30 cellular contexts compared by ENCODE assay signal in the genomic region with DNA sequence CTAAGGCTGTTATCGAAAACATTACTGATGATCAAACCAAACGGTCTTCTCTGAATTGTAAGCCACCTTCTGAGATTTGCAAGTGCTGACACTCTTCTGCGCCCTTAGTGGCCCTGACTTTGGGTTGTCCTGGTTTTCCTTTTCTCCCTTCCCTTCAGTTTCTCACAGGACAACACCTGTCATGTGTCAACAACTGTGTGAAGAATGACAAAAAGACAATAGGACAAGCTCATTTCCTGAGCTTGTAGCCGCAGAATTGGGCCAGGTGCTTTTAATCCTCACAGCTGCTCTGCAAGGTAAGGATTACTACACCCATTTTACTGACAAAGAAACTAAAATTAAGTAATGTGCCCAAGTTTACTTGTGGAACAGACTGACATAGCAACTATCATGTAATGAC. TPM values are rescaled to one million over a fixed set of nuclear protein-coding genes. Genes with fewer than 3 reads are reported as not detected.
DNase-seq lines count a peak whose midpoint lies in the region; ATAC-seq and TF ChIP-seq lines count a peak whose summit lies in the region.
"Had no signal": no experiment of that assay in that cellular context is flagged by ENCODE, and none has a peak within 500 bp of the region (broad histone marks: within the 10 kb centered on the region; RNA-seq: fewer than 3 reads in every experiment).

No MANE protein-coding gene starts in this region.

- H3K4me1 ChIP-seq in OCI-LY7 (ENCODE audit: insufficient read depth, low read length, poor library complexity, severe bottlenecking) = peaks cover 19% of the 10 kb centered on the region
- H3K4me1 ChIP-seq: BE2C, colonic mucosa, Peyer's patch had no signal

- H3K4me3 Mint-ChIP-seq in activated CD4-positive, alpha-beta T cell treated with anti-CD3 and anti-CD28 coated beads for 36 hours = no peak overlapping the region
- H3K4me3 Mint-ChIP-seq: activated CD4-positive, alpha-beta T cell treated with anti-CD3 and anti-CD28 coated beads, Interleukin-2, amount 10 ng/mL, durations not matched to agents 24 days and 14 days; activated naive CD8-positive, alpha-beta T cell treated with anti-CD3 and anti-CD28 coated beads, Interleukin-2, amount 50 U/mL, for 24 hours; activated T-cell treated with anti-CD3 and anti-CD28 coated beads, Interleukin-2, amount 50 U/mL, for 24 hours; CD8-positive, alpha-beta memory T cell had no signal

- H4K20me1 ChIP-seq in OCI-LY7 (ENCODE audit: insufficient read depth, low read length) = no peaks in the 10 kb centered on the region

- no peaks in the 10 kb centered on the region for H3K9me3 ChIP-seq in OCI-LY7 (ENCODE audit: low read length)
- H3K9me3 ChIP-seq: BE2C, colonic mucosa, Peyer's patch had no signal

- no peak for TF ChIP-seq CTCF in OCI-LY7 (conservative IDR thresholded peaks at IDR 0.05; ENCODE audit: low read length)

- peak overlapping the region; percentile 18 for H3K27ac ChIP-seq in OCI-LY7 (ENCODE audit: low read depth, low read length, poor library complexity, severe bottlenecking)
- H3K27ac ChIP-seq: colonic mucosa, GM23248, Peyer's patch, VCaP had no signal

- no peaks in the 10 kb centered on the region for H3K27me3 Mint-ChIP-seq in activated CD4-positive, alpha-beta T cell treated with anti-CD3 and anti-CD28 coated beads for 36 hours
- H3K27me3 Mint-ChIP-seq: activated CD4-positive, alpha-beta T cell treated with anti-CD3 and anti-CD28 coated beads, Interleukin-2, amount 10 ng/mL, durations not matched to agents 24 days and 14 days; activated naive CD8-positive, alpha-beta T cell treated with anti-CD3 and anti-CD28 coated beads, Interleukin-2, amount 50 U/mL, for 24 hours; activated T-cell treated with anti-CD3 and anti-CD28 coated beads, Interleukin-2, amount 50 U/mL, for 24 hours had no signal

- intact Hi-C loops in activated CD4-positive, alpha-beta T cell treated with anti-CD3 and anti-CD28 coated beads for 36 hours (cut with DNase I, micrococcal nuclease) = no loop called here
- intact Hi-C loops in OCI-LY7 (cut with micrococcal nuclease; ENCODE audit: unreplicated experiment) = no loop called here

- H3K36me3 ChIP-seq in OCI-LY7 (ENCODE audit: insufficient read depth, low read length) = no peaks in the 10 kb centered on the region
- H3K36me3 ChIP-seq: BE2C, colonic mucosa, Peyer's patch had no signal

- H3K9me2 ChIP-seq in OCI-LY7 (ENCODE audit: insufficient read depth, low read length) = no peaks in the 10 kb centered on the region

- H3K4me1 Mint-ChIP-seq in activated CD4-positive, alpha-beta T cell treated with anti-CD3 and anti-CD28 coated beads for 36 hours = peaks cover 22% of the 10 kb centered on the region

- no peaks in the 10 kb centered on the region for H3K36me3 Mint-ChIP-seq in activated CD4-positive, alpha-beta T cell treated with anti-CD3 and anti-CD28 coated beads for 36 hours (ENCODE audit: low read depth)
- H3K36me3 Mint-ChIP-seq: CD8-positive, alpha-beta memory T cell had no signal

- no peak overlapping the region for H3K27ac Mint-ChIP-seq in activated CD4-positive, alpha-beta T cell treated with anti-CD3 and anti-CD28 coated beads for 36 hours
- H3K27ac Mint-ChIP-seq: activated CD4-positive, alpha-beta T cell treated with anti-CD3 and anti-CD28 coated beads, Interleukin-2, amount 10 ng/mL, durations not matched to agents 24 days and 14 days; activated naive CD8-positive, alpha-beta T cell treated with anti-CD3 and anti-CD28 coated beads, Interleukin-2, amount 50 U/mL, for 24 hours; activated T-cell treated with anti-CD3 and anti-CD28 coated beads, Interleukin-2, amount 50 U/mL, for 24 hours had no signal

- no peak overlapping the region for H3K4me2 ChIP-seq in OCI-LY7 (ENCODE audit: low read length)

- no peak overlapping the region for H2AFZ ChIP-seq in OCI-LY7 (ENCODE audit: low read length)
- H2AFZ ChIP-seq: GM23248 had no signal

- peaks cover 3% of the 10 kb centered on the region for H3K9me3 Mint-ChIP-seq in activated CD4-positive, alpha-beta T cell treated with anti-CD3 and anti-CD28 coated beads for 36 hours (ENCODE audit: low read depth)
- H3K9me3 Mint-ChIP-seq: activated CD4-positive, alpha-beta T cell treated with anti-CD3 and anti-CD28 coated beads, Interleukin-2, amount 10 ng/mL, durations not matched to agents 24 days and 14 days; activated T-cell treated with anti-CD3 and anti-CD28 coated beads, Interleukin-2, amount 50 U/mL, for 24 hours; CD8-positive, alpha-beta memory T cell had no signal

- POLR2A ChIA-PET in activated CD4-positive, alpha-beta T cell treated with anti-CD3 and anti-CD28 coated beads for 36 hours (lab: Charles Lee) = no interaction called here
- POLR2A ChIA-PET in OCI-LY7 (lab: Charles Lee) = interaction anchor here (1.0 kb wide), 1 partner anchor 13 kb away, joined by 3 read pairs; no protein-coding TSS in a partner anchor

- H3K4me3 ChIP-seq in OCI-LY7 (ENCODE audit: low read depth, low read length, poor library complexity, severe bottlenecking) = no peak overlapping the region
- H3K4me3 ChIP-seq: colonic mucosa, GM23248, Peyer's patch had no signal

- H3K79me2 ChIP-seq in OCI-LY7 (ENCODE audit: insufficient read depth, low read depth, low read length) = no peaks in the 10 kb centered on the region

- peak; percentile 26 for ATAC-seq in activated CD4-positive, alpha-beta T cell treated with anti-CD3 and anti-CD28 coated beads for 36 hours
- ATAC-seq in HG02884 (IDR thresholded peaks at IDR 0.05; ENCODE audit: unreplicated experiment) = no peak
- ATAC-seq: activated naive CD8-positive, alpha-beta T cell treated with anti-CD3 and anti-CD28 coated beads, Interleukin-2, amount 50 U/mL, for 24 hours; left lobe of liver had no signal

- BruUV-seq in OCI-LY7 (replicated peaks; lab: Mats Ljungman, UMichigan) = no TSS peak

- CTCF ChIA-PET in activated CD4-positive, alpha-beta T cell treated with anti-CD3 and anti-CD28 coated beads for 36 hours (lab: Charles Lee) = no interaction called here
- CTCF ChIA-PET in OCI-LY7 (lab: Charles Lee; ENCODE audit: unreplicated experiment) = no interaction called here

- no peak for DNase-seq in activated CD4-positive, alpha-beta T cell treated with anti-CD3 and anti-CD28 coated beads for 36 hours
- DNase-seq in activated CD4-positive, alpha-beta T cell treated with anti-CD3 and anti-CD28 coated beads for 48 hours = no peak
- peak; percentile 88 for DNase-seq in NCI-H146 (lab: John Stamatoyannopoulos, UW)
- peak; percentile 49 for DNase-seq in OCI-LY7 (ENCODE audit: low spot score)
- peak; percentile 33 for DNase-seq in myocyte (ENCODE audit: low read depth)
- no peak for DNase-seq in AG08396 (ENCODE audit: low spot score)
- no peak for DNase-seq in mucosa of gallbladder (ENCODE audit: low spot score)
- DNase-seq: activated CD4-positive, alpha-beta T cell treated with anti-CD3 and anti-CD28 coated beads, Interleukin-2, amount 10 ng/mL, durations not matched to agents 24 days and 14 days; activated gamma-delta T cell treated with Interleukin-2 at 50 U/mL for 16 hours; activated naive CD8-positive, alpha-beta T cell treated with anti-CD3 and anti-CD28 coated beads, Interleukin-2, amount 50 U/mL, for 24 hours; activated T-cell treated with anti-CD3 and anti-CD28 coated beads, Interleukin-2, amount 50 U/mL, for 24 hours; BE2C; CD8-positive, alpha-beta memory T cell; colonic mucosa; DMS79 treated with DMSO at 0.1 percent for 48 hours; effector memory CD4-positive, alpha-beta T cell; GDM1; GM23248; NCI-H1048; NCI-H446; Peyer's patch; stimulated activated CD4-positive, alpha-beta T cell treated with anti-CD3 and anti-CD28 coated beads, Interleukin-15, amount 100 ng/mL, for 24 hours; stimulated activated CD4-positive, alpha-beta T cell treated with anti-CD3 and anti-CD28 coated beads, Interleukin-4, amount 100 ng/mL, for 4 hours; T1000; trophoblast cell had no signal

RNA-seq across cellular contexts. Expression of a gene that starts 44.9 kb away (rescaled TPM):
- total RNA-seq in activated CD4-positive, alpha-beta T cell treated with anti-CD3 and anti-CD28 coated beads for 36 hours = 10 to 100 TPM; 11.2 to 18.2 TPM
- total RNA-seq in OCI-LY7 (2014; rRNA removed; shearing (Covaris generic)) = not detected in 2 replicates
- total RNA-seq in OCI-LY7 (2022) (0.11 and 0.41 TPM in 2 replicates), myocyte (1.1 and 2.7 TPM in 2 replicates), mucosa of gallbladder (0.86 TPM)
- 0.81 TPM for polyA plus RNA-seq in myocyte (2012)
- total RNA-seq: GM23248, osteocyte had no signal
- polyA plus RNA-seq: GM23248, neural cell had no signal

Comparison
In these comparisons a context has a peak if more than half of its experiments do, and no peak if none do; other contexts are left out.
1. DNase-seq: peak in NCI-H146 (single experiment), OCI-LY7 (single experiment) and myocyte (single experiment); none in activated CD4-positive, alpha-beta T cell treated with anti-CD3 and anti-CD28 coated beads for 36 hours (single experiment), activated CD4-positive, alpha-beta T cell treated with anti-CD3 and anti-CD28 coated beads for 48 hours (single experiment), AG08396 (single experiment) and mucosa of gallbladder (single experiment).